1 cellular context compared by ENCODE assay signal in genomic region chr3:37987315-37987697, GRCh38.
A peak's percentile ranks its signal among the peaks of the same experiment; 100 is the strongest.
TF ChIP-seq lines count a peak whose summit lies in the region.

No MANE protein-coding gene starts in this region.

TF ChIP-seq in HepG2, 621 proteins besides CTCF, POLR2A, EP300 and RAD21:
- TF ChIP-seq ZNF281 (CRISPR knock-in tag; IDR thresholded peaks at IDR 0.05; ENCODE audit: borderline replicate concordance), result no peak
- no peak for TF ChIP-seq CBX2 (IDR thresholded peaks at IDR 0.05; ENCODE audit: low read depth, low read length)
- no peak for TF ChIP-seq CBX2 (CRISPR knock-in tag; IDR thresholded peaks at IDR 0.05; ENCODE audit: low read depth)
- TF ChIP-seq SMARCC2 (IDR thresholded peaks at IDR 0.05), result no peak
- no peak for TF ChIP-seq ZNF331 (CRISPR knock-in tag; IDR thresholded peaks at IDR 0.05)
- TF ChIP-seq PAF1 (CRISPR knock-in tag; IDR thresholded peaks at IDR 0.05), result 0 out of 2 replicates have a peak, but pooled peaks have one; percentile 29
- TF ChIP-seq ZNF550 (CRISPR knock-in tag; IDR thresholded peaks at IDR 0.05; ENCODE audit: borderline replicate concordance), result no peak
- no peak for TF ChIP-seq ZNF7 (CRISPR knock-in tag; IDR thresholded peaks at IDR 0.05)
- no peak for TF ChIP-seq RNF2 (conservative IDR thresholded peaks at IDR 0.05; ENCODE audit: low read depth)
- no peak for TF ChIP-seq MAZ (IDR thresholded peaks at IDR 0.05; ENCODE audit: borderline replicate concordance, low read depth, low read length)
- no peak for TF ChIP-seq MAZ (CRISPR knock-in tag; IDR thresholded peaks at IDR 0.05; ENCODE audit: low read depth)
- TF ChIP-seq MAF1 (CRISPR knock-in tag; IDR thresholded peaks at IDR 0.05; ENCODE audit: borderline replicate concordance), result no peak
- TF ChIP-seq ZFX (CRISPR knock-in tag; IDR thresholded peaks at IDR 0.05; ENCODE audit: low read depth), result peak; percentile 15; the same call in 1 of the 2 replicates
- TF ChIP-seq ZNF225 (CRISPR knock-in tag; IDR thresholded peaks at IDR 0.05), result no peak
- no peak for TF ChIP-seq SRF (IDR thresholded peaks at IDR 0.05; ENCODE audit: low read depth, low read length)
- TF ChIP-seq CREM (IDR thresholded peaks at IDR 0.05), result 0 out of 2 replicates have a peak, but pooled peaks have one; percentile 7
- TF ChIP-seq CREM (CRISPR knock-in tag; IDR thresholded peaks at IDR 0.05), result no peak
- no peak for TF ChIP-seq ZNF891 (CRISPR knock-in tag; IDR thresholded peaks at IDR 0.05)
- no peak for TF ChIP-seq MTA3 (CRISPR knock-in tag; IDR thresholded peaks at IDR 0.05)
- no peak for TF ChIP-seq RXRA (CRISPR knock-in tag; IDR thresholded peaks at IDR 0.05)
- no peak for TF ChIP-seq ZNF629 (CRISPR knock-in tag; conservative IDR thresholded peaks at IDR 0.05)
- TF ChIP-seq DNMT3B (CRISPR knock-in tag; conservative IDR thresholded peaks at IDR 0.05), result no peak
- no peak for TF ChIP-seq CBFB (CRISPR knock-in tag; IDR thresholded peaks at IDR 0.05)
- TF ChIP-seq SMAD9 (CRISPR knock-in tag; IDR thresholded peaks at IDR 0.05), result no peak
- no peak for TF ChIP-seq RFX1 (IDR thresholded peaks at IDR 0.05)
TF ChIP-seq in HepG2: peak in this region for 3.
